Comparison of ENCODE assay signal across 23 cellular contexts in genomic region chr3:79162653-79163052, GRCh38.
"Had no signal": no experiment of that assay in that cellular context is flagged by ENCODE, and none has a peak within 500 bp of the region (broad histone marks: within the 10 kb centered on the region; RNA-seq: fewer than 3 reads in every experiment).

No MANE protein-coding gene starts in this region.

- H3K27me3 ChIP-seq: ascending aorta, body of pancreas, cardiac muscle cell had no signal

- H3K4me1 ChIP-seq: ascending aorta, body of pancreas had no signal

- H3K36me3 ChIP-seq: ascending aorta, cardiac muscle cell had no signal

- H3K9me3 ChIP-seq: ascending aorta, body of pancreas had no signal

- H3K27ac ChIP-seq: ascending aorta, body of pancreas, cardiac muscle cell had no signal

- H3K4me3 ChIP-seq: ascending aorta, body of pancreas, cardiac muscle cell had no signal

- ATAC-seq: activated CD8-positive, alpha-beta memory T cell treated with anti-CD3 and anti-CD28 coated beads, Interleukin-2, amount 10 ng/mL, durations not matched to agents 7 days and 5 days; body of pancreas; Panc1; Right ventricle myocardium inferior had no signal

- DNase-seq: activated B cell treated with CpG ODN at 0.5 μM for 24 hours; activated CD4-positive, alpha-beta T cell treated with anti-CD3 and anti-CD28 coated beads for 1 hour; activated CD4-positive, alpha-beta T cell treated with anti-CD3 and anti-CD28 coated beads, Interleukin-2, amount 10 ng/mL, durations not matched to agents 24 days and 14 days; activated CD4-positive, alpha-beta T cell treated with anti-CD3 and anti-CD28 coated beads, Interleukin-2, amount 50 U/mL, for 48 hours; activated CD8-positive, alpha-beta memory T cell treated with anti-CD3 and anti-CD28 coated beads, Interleukin-2, amount 10 ng/mL, durations not matched to agents 7 days and 5 days; activated effector memory CD4-positive, alpha-beta T cell treated with Interleukin-2 at 50 U/mL for 16 hours; activated naive CD4-positive, alpha-beta T cell; activated T-cell treated with anti-CD3 and anti-CD28 coated beads, Interleukin-2, amount 50 U/mL, for 24 hours; amniotic stem cell; body of pancreas; MM.1S; NCI-H1105; NCI-H1930; NCI-H2107; NCI-H2171 treated with DMSO at 0.1 percent for 48 hours; NCI-H226; NCI-H526 treated with DMSO at 0.1 percent for 48 hours; NCI-H82; RPMI8226 had no signal
